ENCODE assay signal across 12 cellular contexts in the genomic region with DNA sequence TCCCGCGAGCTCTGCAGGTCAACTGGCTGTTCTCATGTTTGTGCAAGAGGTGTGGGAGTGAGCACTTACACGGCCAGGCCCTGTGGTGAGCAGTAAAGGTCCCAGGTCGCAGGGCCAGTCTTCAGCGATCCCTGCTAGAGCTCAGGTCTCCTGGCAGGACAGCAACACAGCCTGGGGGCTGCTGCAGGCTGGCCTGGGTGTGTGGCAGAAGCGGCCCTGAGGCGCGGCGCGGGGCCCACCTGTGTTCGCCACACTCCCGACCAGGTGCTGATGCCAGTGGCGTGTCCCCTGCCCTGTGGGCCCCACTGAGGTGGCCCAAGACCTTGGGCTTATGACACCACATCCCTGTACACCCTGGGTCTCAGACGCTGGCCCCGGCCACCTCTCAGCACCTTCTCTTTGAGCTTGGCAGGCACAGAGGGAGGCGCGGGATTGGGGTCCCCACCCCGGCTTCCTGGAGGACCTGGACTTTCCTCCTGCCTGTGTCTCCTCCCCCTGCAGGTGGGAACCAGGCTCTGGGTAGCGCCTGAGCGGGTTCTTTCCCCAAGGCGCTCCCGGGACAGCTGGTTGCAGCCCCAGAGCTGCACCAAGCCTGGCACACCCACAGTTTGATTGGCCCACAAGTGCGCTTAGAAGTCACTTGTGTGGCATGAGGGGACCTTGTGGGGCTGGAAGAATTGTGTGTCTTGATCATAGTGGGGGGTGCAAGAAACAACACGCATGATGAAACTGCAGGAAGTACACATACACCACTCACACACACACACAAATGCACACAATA. TPM values are rescaled to one million over a fixed set of nuclear protein-coding genes. Genes with fewer than 3 reads are reported as not detected.
"Had no signal": no experiment of that assay in that cellular context is flagged by ENCODE, and none has a peak within 500 bp of the region (broad histone marks: within the 10 kb centered on the region; RNA-seq: fewer than 3 reads in every experiment).

No MANE protein-coding gene starts in this region.

- H3K36me3 ChIP-seq: pancreas, tibial artery had no signal

- H3K4me1 ChIP-seq: pancreas had no signal

- H3K9me3 ChIP-seq: pancreas, tibial artery had no signal

- ATAC-seq: activated T-helper 17 cell treated with anti-CD3 and anti-CD28 coated beads, Interleukin-2, amount 50 U/mL, for 72 hours; pancreas had no signal

- H3K27ac ChIP-seq: pancreas, tibial artery had no signal

- DNase-seq: activated CD4-positive, alpha-beta T cell treated with anti-CD3 and anti-CD28 coated beads, Interleukin-2, amount 50 U/mL, for 4 hours; activated CD4-positive, CD25-positive, alpha-beta regulatory T cell treated with anti-CD3 and anti-CD28 coated beads, Interleukin-2, amount 50 U/mL, for 72 hours; activated naive CD4-positive, alpha-beta T cell treated with anti-CD3 and anti-CD28 coated beads, Interleukin-2, amount 50 U/mL, for 16 hours; hippocampal formation; stimulated activated CD4-positive, alpha-beta T cell treated with anti-CD3 and anti-CD28 coated beads, Interleukin-4, amount 100 ng/mL, for 24 hours; stimulated activated naive CD4-positive, alpha-beta T cell; T-helper 1 cell; T1000; tibial artery had no signal

- H3K27me3 ChIP-seq: pancreas, tibial artery had no signal

- H3K4me3 ChIP-seq: pancreas, tibial artery had no signal

RNA-seq across cellular contexts. Expression of gene TWIST2, which starts 59.2 kb away (rescaled TPM):
- total RNA-seq: activated T-helper 17 cell treated with anti-CD3 and anti-CD28 coated beads, Interleukin-2, amount 50 U/mL, for 72 hours had no signal
- polyA plus RNA-seq: neural cell had no signal
